ENCODE assay signal across 18 cellular contexts in the genomic region with DNA sequence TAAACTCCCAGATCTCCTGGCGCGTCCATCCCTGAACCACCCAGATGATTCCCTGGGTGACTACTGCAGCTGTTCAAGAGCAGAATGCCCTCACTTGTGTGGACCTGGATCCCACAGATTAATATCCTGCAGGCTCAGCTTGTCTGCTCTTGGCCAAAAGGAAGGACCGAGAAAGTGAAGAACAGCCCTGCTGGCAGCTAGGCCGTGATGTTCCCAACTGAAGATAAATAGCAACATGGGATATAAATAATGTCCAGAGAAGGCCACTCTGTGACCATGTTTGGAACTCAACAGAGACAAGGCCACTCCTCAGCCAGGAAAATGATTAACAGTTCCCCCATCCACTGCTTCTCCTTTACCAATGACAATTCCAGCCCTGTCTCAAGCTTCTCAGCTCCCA. TPM values are rescaled to one million over a fixed set of nuclear protein-coding genes. Genes with fewer than 3 reads are reported as not detected.
DNase-seq lines count a peak whose midpoint lies in the region; ATAC-seq, FAIRE-seq and TF ChIP-seq lines count a peak whose summit lies in the region.
"Had no signal": no experiment of that assay in that cellular context is flagged by ENCODE, and none has a peak within 500 bp of the region (broad histone marks: within the 10 kb centered on the region; RNA-seq: fewer than 3 reads in every experiment).

No MANE protein-coding gene starts in this region.

- DNase-seq in astrocyte (ENCODE audit: low read depth), result no peak
- no peak for DNase-seq in heart right ventricle
- DNase-seq in pancreas, result no peak
- no peak for DNase-seq in SK-N-DZ (ENCODE audit: low spot score)
- no peak for DNase-seq in activated T-helper 1 cell treated with anti-CD3 and anti-CD28 coated beads, Interleukin-12 subunit alpha, Interleukin-12 subunit beta, Interleukin-2, Interleukin-4 antibody, amounts not matched to agents 30 ng/mL and 10 ng/mL and 1 ng/mL, durations not matched to agents 14 hours and 24 hours and 36 hours (ENCODE audit: low spot score)
- no peak for DNase-seq in kidney
- DNase-seq: CD4-positive, alpha-beta T cell; DMS153; GDM1; HCEC 1CT; NCI-H1092 treated with DMSO at 0.1 percent for 48 hours; Peyer's patch had no signal

- no peaks in the 10 kb centered on the region for H3K36me3 Mint-ChIP-seq in astrocyte (ENCODE audit: low read depth, unreplicated experiment)
- no peaks in the 10 kb centered on the region for H3K36me3 Mint-ChIP-seq in activated T-helper 1 cell treated with anti-CD3 and anti-CD28 coated beads, Interleukin-12 subunit alpha, Interleukin-12 subunit beta, Interleukin-2, Interleukin-4 antibody, amounts not matched to agents 30 ng/mL and 10 ng/mL and 1 ng/mL, durations not matched to agents 14 hours and 24 hours and 36 hours (ENCODE audit: low read depth)

- H3K79me2 ChIP-seq in astrocyte (ENCODE audit: insufficient read depth, low read length), result no peaks in the 10 kb centered on the region

- ATAC-seq in heart right ventricle (peak in 5 of 8 donors; percentile 20 to 89 (median 29)), pancreas (no peak)
- ATAC-seq: A549, GM23338 had no signal

- WGBS in heart right ventricle, 2 donors, result 66 to 73% methylated on average over 4 of the region's 4 CpGs
- WGBS in pancreas, 2 donors, result 87% methylated on average over 4 of the region's 4 CpGs
- 49% methylated on average over 4 of the region's 4 CpGs for WGBS in urinary bladder

- H3K27ac Mint-ChIP-seq in astrocyte (ENCODE audit: unreplicated experiment), result no peak overlapping the region
- H3K27ac Mint-ChIP-seq in activated T-helper 1 cell treated with anti-CD3 and anti-CD28 coated beads, Interleukin-12 subunit alpha, Interleukin-12 subunit beta, Interleukin-2, Interleukin-4 antibody, amounts not matched to agents 30 ng/mL and 10 ng/mL and 1 ng/mL, durations not matched to agents 14 hours and 24 hours and 36 hours, result no peak overlapping the region
- H3K27ac Mint-ChIP-seq: CD4-positive, alpha-beta T cell; GM23338 had no signal

- intact Hi-C loops in heart right ventricle (cut with DNase I) (no loop called here), pancreas (cut with DNase I) (no loop called here), kidney (cut with DNase I) (no loop called here)
- intact Hi-C loops in activated T-helper 1 cell treated with anti-CD3 and anti-CD28 coated beads, Interleukin-12 subunit alpha, Interleukin-12 subunit beta, Interleukin-2, Interleukin-4 antibody, amounts not matched to agents 30 ng/mL and 10 ng/mL and 1 ng/mL, durations not matched to agents 14 hours and 24 hours and 36 hours (cut with micrococcal nuclease), result no loop called here

- no peak overlapping the region for H2AFZ ChIP-seq in astrocyte (ENCODE audit: low read depth, low read length)
- H2AFZ ChIP-seq: GM23338 had no signal

- no peak overlapping the region for H3K27ac ChIP-seq in astrocyte (ENCODE audit: low read depth, low read length)
- peak overlapping the region in 1 of 10 donors; percentile 4 for H3K27ac ChIP-seq in heart right ventricle
- no peak overlapping the region for H3K27ac ChIP-seq in pancreas
- peak overlapping the region; percentile 5 for H3K27ac ChIP-seq in urinary bladder (ENCODE audit: low read depth)
- H3K27ac ChIP-seq in kidney (ENCODE audit: low read depth in 2 of 2, low read length in 2 of 2), result no peak overlapping the region
- H3K27ac ChIP-seq: A549 had no signal

- peaks cover 2% of the 10 kb centered on the region for H3K27me3 Mint-ChIP-seq in astrocyte (ENCODE audit: low read depth, unreplicated experiment)
- H3K27me3 Mint-ChIP-seq in activated T-helper 1 cell treated with anti-CD3 and anti-CD28 coated beads, Interleukin-12 subunit alpha, Interleukin-12 subunit beta, Interleukin-2, Interleukin-4 antibody, amounts not matched to agents 30 ng/mL and 10 ng/mL and 1 ng/mL, durations not matched to agents 14 hours and 24 hours and 36 hours (ENCODE audit: insufficient read depth), result no peaks in the 10 kb centered on the region
- H3K27me3 Mint-ChIP-seq: CD4-positive, alpha-beta T cell had no signal

- no peak overlapping the region for H3K4me3 Mint-ChIP-seq in astrocyte (ENCODE audit: unreplicated experiment)
- no peak overlapping the region for H3K4me3 Mint-ChIP-seq in activated T-helper 1 cell treated with anti-CD3 and anti-CD28 coated beads, Interleukin-12 subunit alpha, Interleukin-12 subunit beta, Interleukin-2, Interleukin-4 antibody, amounts not matched to agents 30 ng/mL and 10 ng/mL and 1 ng/mL, durations not matched to agents 14 hours and 24 hours and 36 hours
- H3K4me3 Mint-ChIP-seq: CD4-positive, alpha-beta T cell; GM23338 had no signal

- no peaks in the 10 kb centered on the region for H4K20me1 ChIP-seq in astrocyte (ENCODE audit: insufficient read depth, low read length)

- TF ChIP-seq CTCF in astrocyte (IDR thresholded peaks at IDR 0.05; ENCODE audit: insufficient read depth, low read depth, low read length), result no peak
- TF ChIP-seq CTCF in heart right ventricle (IDR thresholded peaks at IDR 0.05), result no peak
- no peak for TF ChIP-seq CTCF in pancreas (IDR thresholded peaks at IDR 0.05)
- no peak for TF ChIP-seq CTCF in kidney (IDR thresholded peaks at IDR 0.05; ENCODE audit: borderline replicate concordance, extremely low read depth, insufficient read depth)

- H3K4me3 ChIP-seq in astrocyte (ENCODE audit: insufficient read depth, low read depth, low read length) (no peak overlapping the region), heart right ventricle (no peak overlapping the region), pancreas (no peak overlapping the region), urinary bladder (ENCODE audit: low read depth, low read length) (no peak overlapping the region), kidney (ENCODE audit: low read length in 2 of 2) (no peak overlapping the region)
- H3K4me3 ChIP-seq: A549, GM23338, Peyer's patch had no signal

- no peaks in the 10 kb centered on the region for H3K4me1 Mint-ChIP-seq in astrocyte (ENCODE audit: low read depth, unreplicated experiment)
- H3K4me1 Mint-ChIP-seq in activated T-helper 1 cell treated with anti-CD3 and anti-CD28 coated beads, Interleukin-12 subunit alpha, Interleukin-12 subunit beta, Interleukin-2, Interleukin-4 antibody, amounts not matched to agents 30 ng/mL and 10 ng/mL and 1 ng/mL, durations not matched to agents 14 hours and 24 hours and 36 hours (ENCODE audit: low read depth), result no peaks in the 10 kb centered on the region

- H3K9ac ChIP-seq in astrocyte (ENCODE audit: low read length), result no peak overlapping the region
- no peak overlapping the region for H3K9ac ChIP-seq in kidney (ENCODE audit: low read length in 2 of 2)

- no peaks in the 10 kb centered on the region for H3K4me1 ChIP-seq in astrocyte (ENCODE audit: insufficient read depth, low read length)
- H3K4me1 ChIP-seq in heart right ventricle, result no peaks in the 10 kb centered on the region
- no peaks in the 10 kb centered on the region for H3K4me1 ChIP-seq in pancreas
- no peaks in the 10 kb centered on the region for H3K4me1 ChIP-seq in urinary bladder (ENCODE audit: insufficient read depth)
- no peaks in the 10 kb centered on the region for H3K4me1 ChIP-seq in kidney (ENCODE audit: control insufficient read depth in 1 of 2, insufficient read depth in 1 of 2, low read depth in 1 of 2, low read length in 2 of 2)
- H3K4me1 ChIP-seq: A549, Peyer's patch had no signal

- FAIRE-seq in astrocyte (lab: Jason Lieb, UNC), result peak; percentile 17
- peak; percentile 37 for FAIRE-seq in pancreas (lab: Jason Lieb, UNC)
- FAIRE-seq in kidney (lab: Jason Lieb, UNC), result no peak
- FAIRE-seq: A549 had no signal

- no peaks in the 10 kb centered on the region for H3K9me3 ChIP-seq in astrocyte (ENCODE audit: insufficient read depth, low read depth, low read length)
- no peaks in the 10 kb centered on the region for H3K9me3 ChIP-seq in heart right ventricle
- no peaks in the 10 kb centered on the region for H3K9me3 ChIP-seq in pancreas
- no peaks in the 10 kb centered on the region for H3K9me3 ChIP-seq in kidney (ENCODE audit: control insufficient read depth in 1 of 2, low read length in 2 of 2)
- H3K9me3 ChIP-seq: A549, Peyer's patch had no signal

- H3K27me3 ChIP-seq in astrocyte (ENCODE audit: insufficient read depth, low read length), result no peaks in the 10 kb centered on the region
- peaks cover 0 to 95% (median 0%) of the 10 kb centered on the region in 7 donors for H3K27me3 ChIP-seq in heart right ventricle
- peaks cover 0 to 15% (median 5%) of the 10 kb centered on the region in 4 donors for H3K27me3 ChIP-seq in pancreas
- H3K27me3 ChIP-seq: Peyer's patch had no signal

- no peaks in the 10 kb centered on the region for H3K9me3 Mint-ChIP-seq in astrocyte (ENCODE audit: unreplicated experiment)
- H3K9me3 Mint-ChIP-seq in activated T-helper 1 cell treated with anti-CD3 and anti-CD28 coated beads, Interleukin-12 subunit alpha, Interleukin-12 subunit beta, Interleukin-2, Interleukin-4 antibody, amounts not matched to agents 30 ng/mL and 10 ng/mL and 1 ng/mL, durations not matched to agents 14 hours and 24 hours and 36 hours, result no peaks in the 10 kb centered on the region
- H3K9me3 Mint-ChIP-seq: CD4-positive, alpha-beta T cell; GM23338 had no signal

- H3K36me3 ChIP-seq in astrocyte (ENCODE audit: insufficient read depth, low read length) (no peaks in the 10 kb centered on the region), heart right ventricle (no peaks in the 10 kb centered on the region), pancreas (no peaks in the 10 kb centered on the region), urinary bladder (ENCODE audit: insufficient read depth) (no peaks in the 10 kb centered on the region), kidney (ENCODE audit: control insufficient read depth in 1 of 2, insufficient read depth in 2 of 2, low read length in 2 of 2) (no peaks in the 10 kb centered on the region)
- H3K36me3 ChIP-seq: Peyer's patch had no signal

- no peak overlapping the region for H3K4me2 ChIP-seq in astrocyte (ENCODE audit: low read length)
- H3K4me2 ChIP-seq: A549, GM23338 had no signal

RNA-seq across cellular contexts. Expression of a gene that starts 21.5 kb away (rescaled TPM):
- total RNA-seq in astrocyte (not detected in 2 replicates), heart right ventricle (not detected), pancreas (not detected), urinary bladder (not detected), kidney (not detected)
- polyA plus RNA-seq in heart right ventricle (not detected), pancreas (not detected), urinary bladder (0.06 TPM), kidney (ENCODE audit: insufficient read depth, low read depth, low replicate concordance) (not detected)
- polyA plus RNA-seq in SK-N-DZ (2014; cell fraction: cytosol; rRNA removed), result 0.37 TPM in 1 of 2 replicates, not detected in the other
- polyA plus RNA-seq in SK-N-DZ (2014; cell fraction: nucleus; rRNA removed), result not detected in 2 replicates
- total RNA-seq in activated T-helper 1 cell treated with anti-CD3 and anti-CD28 coated beads, Interleukin-12 subunit alpha, Interleukin-12 subunit beta, Interleukin-2, Interleukin-4 antibody, amounts not matched to agents 30 ng/mL and 10 ng/mL and 1 ng/mL, durations not matched to agents 14 hours and 24 hours and 36 hours, result not detected in 2 replicates
- total RNA-seq: CD4-positive, alpha-beta T cell; Daoy; GM23338; NCI-H460; Peyer's patch had no signal
- polyA plus RNA-seq: A549, BJ had no signal

Comparison
In these comparisons a context has a peak if more than half of its experiments do, and no peak if none do; other contexts are left out.
1. ATAC-seq: peak in heart right ventricle (5 of 8); none in pancreas (0 of 4).